9 cellular contexts compared by ENCODE assay signal in the genomic region with DNA sequence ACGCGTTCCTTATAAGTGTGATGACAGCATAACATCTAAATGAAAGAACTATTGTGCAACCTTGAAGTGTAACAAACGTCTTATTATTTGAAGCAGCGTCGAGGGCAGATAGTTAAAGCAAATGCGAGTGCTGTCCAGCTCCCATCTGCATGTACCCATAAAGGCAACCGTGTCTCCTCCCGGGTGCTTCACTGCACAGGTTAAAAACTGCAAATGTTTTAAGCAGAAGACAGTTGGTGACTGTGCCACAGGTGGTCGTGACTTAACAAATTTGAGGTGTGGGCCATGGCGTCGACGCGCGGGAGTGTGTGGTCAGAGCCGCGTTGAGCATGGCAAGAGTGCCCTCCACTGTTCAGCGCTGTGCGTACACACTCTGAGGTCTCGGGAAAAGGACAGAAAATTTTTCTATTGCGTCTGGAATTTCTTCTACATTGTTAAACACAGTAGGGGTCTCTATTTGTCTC. TPM values are rescaled to one million over a fixed set of nuclear protein-coding genes. Genes with fewer than 3 reads are reported as not detected.
A peak's percentile ranks its signal among the peaks of the same experiment; 100 is the strongest.
DNase-seq lines count a peak whose midpoint lies in the region; ATAC-seq and TF ChIP-seq lines count a peak whose summit lies in the region.
"Had no signal": no experiment of that assay in that cellular context is flagged by ENCODE, and none has a peak within 500 bp of the region (broad histone marks: within the 10 kb centered on the region; RNA-seq: fewer than 3 reads in every experiment).

No MANE protein-coding gene starts in this region.

- H3K4me1 ChIP-seq in HCT116 (ENCODE audit: control insufficient read depth in 1 of 2, insufficient read depth in 2 of 2, low read length in 2 of 2) (no peaks in the 10 kb centered on the region), PC-3 (ENCODE audit: insufficient read depth, low read length) (0 out of 2 replicates have a peak, but pooled peaks cover 4% of the 10 kb centered on the region), thyroid gland (peaks cover 0 to 2% of the 10 kb centered on the region in 2 donors)

- POLR2A ChIA-PET in HCT116 (lab: Charles Lee) (no interaction called here), PC-3 (lab: Charles Lee; ENCODE audit: unreplicated experiment) (no interaction called here)

- no TSS peak for BruUV-seq in HCT116 (replicated peaks; lab: Mats Ljungman, UMichigan)
- no TSS peak for BruUV-seq in PC-3 (replicated peaks; lab: Mats Ljungman, UMichigan)

- H3K4me2 ChIP-seq in HCT116 (ENCODE audit: low read length) (no peak overlapping the region), PC-3 (ENCODE audit: low read length) (no peak overlapping the region)

- no peaks in the 10 kb centered on the region for H3F3A ChIP-seq in PC-3 (ENCODE audit: low read length, unreplicated experiment)

- RAD21 ChIA-PET in HCT116 (lab: Charles Lee; ENCODE audit: low non-redundant PET in 1 of 2, low total read pairs in 2 of 2, uncharacterized antibody in 2 of 2, unreplicated experiment in 2 of 2): no interaction called here

- TF ChIP-seq CTCF in 22Rv1 (IDR thresholded peaks at IDR 0.05) (peak; percentile 68), HCT116 (IDR thresholded peaks at IDR 0.05 in 2 of 3, conservative IDR thresholded peaks at IDR 0.05 in 1 of 3; ENCODE audit: borderline replicate concordance in 1 of 3, insufficient read depth in 1 of 3, low read depth in 2 of 3, low read length in 2 of 3) (peak; percentile 49 to 76 (median 67); a peak in 5 of 6 replicates), PC-3 (conservative IDR thresholded peaks at IDR 0.05; ENCODE audit: low read depth, low read length) (peak; percentile 59), thyroid gland (IDR thresholded peaks at IDR 0.05) (peak in 5 of 6 experiments; percentile 11 to 66 (median 51))

- TF ChIP-seq RAD21 in HCT116 (IDR thresholded peaks at IDR 0.05; ENCODE audit: low read depth): peak; percentile 78

- H3K27me3 ChIP-seq in HCT116 (ENCODE audit: insufficient read depth, low read length): peaks cover 15% of the 10 kb centered on the region
- peaks cover 77% of the 10 kb centered on the region for H3K27me3 ChIP-seq in PC-3 (ENCODE audit: low read length)
- H3K27me3 ChIP-seq in thyroid gland: peaks cover 36% of the 10 kb centered on the region

- 12 to 17% methylated on average over 20 of the region's 20 CpGs for WGBS in thyroid gland, 2 donors

- H2AFZ ChIP-seq in HCT116 (ENCODE audit: low read depth, low read length, poor library complexity, severe bottlenecking): peak overlapping the region; percentile 10
- H2AFZ ChIP-seq in PC-3 (ENCODE audit: low read length): no peak overlapping the region

- TF ChIP-seq POLR2A in HCT116 (IDR thresholded peaks at IDR 0.05; ENCODE audit: borderline replicate concordance, extremely low read depth, insufficient read depth, insufficient read length): no peak
- TF ChIP-seq POLR2A in thyroid gland (IDR thresholded peaks at IDR 0.05): no peak

- H3K9me3 ChIP-seq in HCT116 (ENCODE audit: control insufficient read depth in 1 of 2, insufficient read depth in 1 of 2, low read depth in 1 of 2, low read length in 2 of 2) (no peaks in the 10 kb centered on the region), PC-3 (ENCODE audit: low read length) (no peaks in the 10 kb centered on the region), thyroid gland (no peaks in the 10 kb centered on the region)

- peak; percentile 10 for DNase-seq in HCT116 (ENCODE audit: low read depth, low spot score)
- DNase-seq in PC-3: peak; percentile 25
- no peak for DNase-seq in left cardiac atrium
- peak; percentile 33 to 40 for DNase-seq in thyroid gland
- DNase-seq in NCI-H187 (lab: John Stamatoyannopoulos, UW): no peak
- no peak for DNase-seq in OCI-M2 (lab: John Stamatoyannopoulos, UW; ENCODE audit: unreplicated experiment)

- H3K9ac ChIP-seq in HCT116 (ENCODE audit: low read length): no peak overlapping the region
- H3K9ac ChIP-seq in PC-3 (ENCODE audit: low read length): no peak overlapping the region

- H4K20me1 ChIP-seq in HCT116 (ENCODE audit: insufficient read depth) (no peaks in the 10 kb centered on the region), PC-3 (ENCODE audit: low read length) (no peaks in the 10 kb centered on the region)

- peak; percentile 98 for ATAC-seq in HCT116
- ATAC-seq in PC-3: no peak; the same call in 1 of the 2 replicates
- ATAC-seq in left cardiac atrium: peak; percentile 55 to 76
- ATAC-seq in HG03135 (IDR thresholded peaks at IDR 0.05; ENCODE audit: unreplicated experiment): no peak

- H3K4me3 ChIP-seq in HCT116 (replicated peaks in 1 of 2; ENCODE audit: low read depth in 1 of 2, low read length in 2 of 2): no peak overlapping the region
- no peak overlapping the region for H3K4me3 ChIP-seq in PC-3 (ENCODE audit: low read length)
- no peak overlapping the region for H3K4me3 ChIP-seq in thyroid gland (replicated peaks in 1 of 3)
- H3K4me3 ChIP-seq: skin epidermis had no signal

- intact Hi-C loops in HCT116 (cut with micrococcal nuclease) (loop anchor here (1.0 to 10.0 kb wide), 2 partner anchors 111 to 1981 kb away; no protein-coding TSS in a partner anchor), PC-3 (cut with micrococcal nuclease) (no loop called here), left cardiac atrium (cut with DNase I) (loop anchor here in 1 of 2 donors (10.0 kb wide), 2 partner anchors 911 to 1081 kb away; no protein-coding TSS in a partner anchor), thyroid gland (cut with DNase I) (loop anchor here (5.0 kb wide), 1 partner anchor 329 kb away; no protein-coding TSS in a partner anchor)

- H3K27ac ChIP-seq in 22Rv1 (no peak overlapping the region), HCT116 (ENCODE audit: low read depth, low read length) (no peak overlapping the region), PC-3 (ENCODE audit: low read length) (no peak overlapping the region), thyroid gland (no peak overlapping the region)
- H3K27ac ChIP-seq: skin epidermis had no signal

- no peaks in the 10 kb centered on the region for H3K36me3 ChIP-seq in HCT116 (ENCODE audit: control insufficient read depth in 1 of 2, insufficient read depth in 2 of 2, low read length in 2 of 2)
- H3K36me3 ChIP-seq in PC-3 (ENCODE audit: low read depth, low read length): no peaks in the 10 kb centered on the region
- H3K36me3 ChIP-seq in thyroid gland: no peaks in the 10 kb centered on the region

- H3K9me2 ChIP-seq in HCT116 (ENCODE audit: insufficient read depth): no peaks in the 10 kb centered on the region
- no peaks in the 10 kb centered on the region for H3K9me2 ChIP-seq in PC-3 (replicated peaks; ENCODE audit: low read length)

- CTCF ChIA-PET in HCT116 (lab: Charles Lee): interaction anchor here (0.7 to 1.0 kb wide), 2 partner anchors 13 to 111 kb away, joined by 3 to 5 read pairs; no protein-coding TSS in a partner anchor
- CTCF ChIA-PET in PC-3 (lab: Charles Lee): no interaction called here

- no peaks in the 10 kb centered on the region for H3K79me2 ChIP-seq in HCT116 (ENCODE audit: insufficient read depth, low read length)
- no peaks in the 10 kb centered on the region for H3K79me2 ChIP-seq in PC-3 (ENCODE audit: low read length)

TF ChIP-seq in HCT116, 20 proteins besides CTCF, POLR2A, EP300 and RAD21:
- TF ChIP-seq MAX (IDR thresholded peaks at IDR 0.05) (peak; percentile 73), EZH2phosphoT487 (IDR thresholded peaks at IDR 0.05; ENCODE audit: borderline replicate concordance) (no peak), CEBPB (IDR thresholded peaks at IDR 0.05; ENCODE audit: low read depth) (no peak), JUND (IDR thresholded peaks at IDR 0.05) (no peak), ZNF274 (IDR thresholded peaks at IDR 0.05; ENCODE audit: low read depth, low read length) (no peak), SP1 (IDR thresholded peaks at IDR 0.05; ENCODE audit: low read depth) (no peak)
TF ChIP-seq in HCT116: peak in this region for 1.

RNA-seq across cellular contexts. Expression of gene SALL3, which starts 6.4 kb away (rescaled TPM):
- not detected for total RNA-seq in HCT116 (2021; ENCODE audit: unreplicated experiment)
- not detected in 2 replicates for polyA plus RNA-seq in HCT116 (2012)
- total RNA-seq in PC-3 (2014; rRNA removed): not detected in 2 replicates
- 1 to 10 TPM; 1.0 to 2.8 TPM for total RNA-seq in left cardiac atrium
- total RNA-seq in thyroid gland: under 1 TPM in 2 of 4 donors, not detected in 2; 0.11 to 0.13 TPM

Comparison
In these comparisons a context has a peak if more than half of its experiments do, and no peak if none do; other contexts are left out.
1. ATAC-seq: peak in HCT116 (single experiment) and left cardiac atrium (2 of 2); none in PC-3 (single experiment) and HG03135 (single experiment).
2. DNase-seq: peak in HCT116 (single experiment), PC-3 (single experiment) and thyroid gland (2 of 2); none in left cardiac atrium (single experiment), NCI-H187 (0 of 2) and OCI-M2 (single experiment).
3. Peak in every context shown above with its lines, with median percentiles within 50 percentile points of each other: CTCF ChIP-seq.